8 cellular contexts compared by ENCODE assay signal in the genomic region with DNA sequence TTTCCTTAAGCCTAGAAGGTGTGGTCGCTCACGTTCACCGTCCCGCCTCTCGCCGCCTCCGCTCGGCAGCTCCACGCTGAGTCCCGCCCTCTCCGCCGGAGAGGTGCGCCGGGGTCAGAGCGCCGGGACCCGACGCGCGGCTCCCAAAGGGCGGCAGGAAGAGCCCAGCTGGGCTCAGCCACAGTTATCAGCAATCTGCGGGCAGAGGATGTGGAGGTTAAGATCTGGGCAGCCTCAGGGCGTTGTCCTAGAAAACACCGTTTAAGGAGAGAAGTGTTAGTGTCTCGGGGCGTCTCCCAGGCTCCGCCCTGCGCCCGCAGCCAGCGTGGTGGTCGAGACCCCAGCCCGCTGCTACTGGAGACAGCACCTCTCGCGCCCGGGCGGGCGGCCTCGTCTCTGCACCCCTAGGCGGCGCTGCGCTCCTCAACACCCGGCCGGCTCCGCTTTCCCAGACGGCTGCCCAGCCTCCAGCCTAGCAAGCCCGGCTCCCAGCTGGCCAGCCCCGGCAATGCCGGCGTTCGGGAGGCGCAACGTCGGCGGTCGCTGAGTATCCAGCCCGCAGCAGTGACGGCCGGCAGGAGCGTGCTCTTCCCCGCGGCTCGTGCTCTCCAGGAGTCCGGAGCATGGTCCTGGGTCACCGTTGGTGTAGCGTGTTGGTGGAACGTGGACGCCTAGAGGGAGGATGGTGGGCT. TPM values are rescaled to one million over a fixed set of nuclear protein-coding genes. Genes with fewer than 3 reads are reported as not detected.
DNase-seq lines count a peak whose midpoint lies in the region; ATAC-seq and TF ChIP-seq lines count a peak whose summit lies in the region.

A gene with protein sequence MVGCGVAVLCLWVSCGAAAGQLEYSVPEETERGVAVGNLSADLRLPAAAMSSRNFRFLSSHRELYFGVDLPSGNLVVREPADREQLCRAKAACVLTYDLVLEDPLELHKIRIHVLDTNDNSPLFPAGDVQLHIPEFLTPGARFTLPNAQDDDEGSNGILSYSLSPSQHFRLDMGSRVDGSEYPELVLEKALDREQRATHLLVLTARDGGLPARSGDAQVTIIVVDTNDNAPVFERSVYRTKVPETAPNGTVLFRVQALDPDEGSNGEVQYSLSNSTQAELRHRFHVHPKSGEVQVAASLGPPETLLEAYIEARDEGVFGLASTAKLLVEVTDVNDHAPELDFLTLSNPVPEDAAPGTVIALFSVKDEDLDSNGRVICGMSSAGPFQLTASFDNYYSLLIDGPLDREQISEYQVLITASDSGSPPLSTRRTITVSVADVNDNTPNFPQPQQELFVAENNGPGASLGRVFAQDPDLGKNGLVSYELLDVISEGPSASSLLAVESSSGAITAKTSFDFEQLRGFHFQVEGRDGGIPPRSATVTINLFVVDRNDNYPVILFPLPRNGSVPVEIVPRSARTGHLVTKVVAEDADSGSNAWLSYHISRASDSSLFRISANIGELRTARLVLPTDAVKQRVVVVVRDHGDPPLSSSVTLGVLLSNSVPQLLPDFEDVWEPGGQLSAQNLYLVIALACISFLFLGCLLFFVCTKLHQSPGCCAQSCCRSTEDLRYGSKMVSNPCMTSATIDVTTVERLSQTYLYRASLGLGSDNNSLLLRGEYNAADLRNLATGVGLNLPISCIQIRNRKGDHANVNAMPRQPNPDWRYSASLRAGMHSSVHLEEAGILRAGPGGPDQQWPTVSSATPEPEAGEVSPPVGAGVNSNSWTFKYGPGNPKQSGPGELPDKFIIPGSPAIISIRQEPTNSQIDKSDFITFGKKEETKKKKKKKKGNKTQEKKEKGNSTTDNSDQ (plus strand): TSS at position 89 of the 692 bp plus-strand sequence. CDS start 594 bp downstream, at position 683.

- H3K27ac ChIP-seq in esophagus squamous epithelium (no peak within 1 kb of the TSS), subcutaneous abdominal adipose tissue (ENCODE audit: low read depth, low read length) (no peak within 1 kb of the TSS)

- H3K4me1 ChIP-seq in esophagus squamous epithelium (peaks cover 0 to 20% (median 0%) of the 10 kb centered on the region in 3 donors), subcutaneous abdominal adipose tissue (ENCODE audit: control insufficient read depth in 5 of 5, insufficient read depth in 5 of 5, low read length in 5 of 5) (peaks cover 0 to 23% (median 21%) of the 10 kb centered on the region in 5 donors)

- peak; percentile 64 for DNase-seq in COR-L47 (lab: John Stamatoyannopoulos, UW)
- DNase-seq in NCI-H1092 (lab: John Stamatoyannopoulos, UW): peak; percentile 69
- no peak for DNase-seq in esophagus squamous epithelium (lab: John Stamatoyannopoulos, UW)
- peak; percentile 87 for DNase-seq in mucosa of gallbladder (ENCODE audit: low spot score)
- DNase-seq in HT-29 (ENCODE audit: low spot score): no peak

- TF ChIP-seq POLR2A in esophagus squamous epithelium (IDR thresholded peaks at IDR 0.05): no peak

- H3K27me3 ChIP-seq in esophagus squamous epithelium (peaks cover 0 to 62% (median 8%) of the 10 kb centered on the region in 4 donors), subcutaneous abdominal adipose tissue (ENCODE audit: control insufficient read depth in 5 of 5, insufficient read depth in 4 of 5, low read length in 5 of 5) (peaks cover 0 to 14% (median 5%) of the 10 kb centered on the region in 5 donors)

- H3K9me3 ChIP-seq in esophagus squamous epithelium: no peaks in the 10 kb centered on the region
- peaks cover 0 to 2% (median 0%) of the 10 kb centered on the region in 5 donors for H3K9me3 ChIP-seq in subcutaneous abdominal adipose tissue (ENCODE audit: control insufficient read depth in 5 of 5, low read length in 5 of 5)

- ATAC-seq in GM19452 (IDR thresholded peaks at IDR 0.05; ENCODE audit: unreplicated experiment): no peak

- no peaks in the 10 kb centered on the region for H3K36me3 ChIP-seq in esophagus squamous epithelium
- no peaks in the 10 kb centered on the region for H3K36me3 ChIP-seq in subcutaneous abdominal adipose tissue (ENCODE audit: control insufficient read depth in 5 of 5, insufficient read depth in 5 of 5, low read length in 5 of 5)

- intact Hi-C loops in esophagus squamous epithelium (cut with DNase I): no loop called here

- TF ChIP-seq CTCF in WI38 (IDR thresholded peaks at IDR 0.05; ENCODE audit: low read depth, low read length) (no peak), esophagus squamous epithelium (IDR thresholded peaks at IDR 0.05) (peak in 5 of 6 experiments; percentile 34 to 63 (median 55))

- H3K9ac ChIP-seq in subcutaneous abdominal adipose tissue (ENCODE audit: low read length in 5 of 5): peak within 1 kb of the TSS in 4 of 5 donors; percentile 39 to 66 (median 50)

- peak within 1 kb of the TSS; percentile 17; the same call in 1 of the 2 replicates for H3K4me3 ChIP-seq in WI38 (ENCODE audit: low read depth, low read length)
- peak within 1 kb of the TSS; percentile 10 to 62 (median 43) for H3K4me3 ChIP-seq in esophagus squamous epithelium
- H3K4me3 ChIP-seq in subcutaneous abdominal adipose tissue (ENCODE audit: low read depth in 1 of 5, low read length in 5 of 5): peak within 1 kb of the TSS; percentile 61 to 84 (median 76)

- WGBS in esophagus squamous epithelium, 2 donors: no CpG with 5 or more reads among the region's 67 CpGs

RNA-seq across cellular contexts. Expression of the gene that starts here (rescaled TPM):
- total RNA-seq in esophagus squamous epithelium: under 1 TPM in 3 of 4 donors, not detected in 1; 0.06 to 0.27 (median 0.19) TPM
- total RNA-seq in mucosa of gallbladder: 12.2 TPM
- total RNA-seq in HT-29 (2014; rRNA removed; shearing (Covaris generic)): not detected in 2 replicates

Comparison
In these comparisons a context has a peak if more than half of its experiments do, and no peak if none do; other contexts are left out.
1. RNA of the gene that starts here (total RNA-seq): 12.2 TPM in mucosa of gallbladder (single experiment); 0.06 to 0.27 TPM in esophagus squamous epithelium and not detected in HT-29; every median in the first group is over 10 times any median in the second.
2. DNase-seq: peak in COR-L47 (single experiment), NCI-H1092 (single experiment) and mucosa of gallbladder (single experiment); none in esophagus squamous epithelium (single experiment) and HT-29 (single experiment).
3. H3K4me3 ChIP-seq: peak in every context shown above with its lines; median percentile 76 in subcutaneous abdominal adipose tissue; 43 in esophagus squamous epithelium; 17 in WI38.